1 cellular context compared by ENCODE assay signal in genomic region chr6:109440325-109441068, GRCh38.
TF ChIP-seq lines count a peak whose summit lies in the region.

PPIL6 (minus strand) TSS chr6:109440628; CDS start chr6:109440590, 38 bp downstream.
SMPD2 (plus strand) TSS chr6:109440724; CDS start chr6:109441122, 398 bp downstream.

TF ChIP-seq in K562, 482 proteins besides CTCF, POLR2A, EP300 and RAD21 (continued from another document and continues in another):
- TF ChIP-seq TEAD4 (IDR thresholded peaks at IDR 0.05; ENCODE audit: low read length) (no peak), TEAD4 (CRISPR knock-in tag; IDR thresholded peaks at IDR 0.05; ENCODE audit: borderline replicate concordance) (peak; percentile 71; the same call in 1 of the 2 replicates), JUN (IDR thresholded peaks at IDR 0.05; ENCODE audit: borderline replicate concordance, low read depth, low read length) (no peak), JUN (CRISPR knock-in tag; IDR thresholded peaks at IDR 0.05; ENCODE audit: borderline replicate concordance) (peak; percentile 84), RHOXF2B (CRISPR knock-in tag; conservative IDR thresholded peaks at IDR 0.05) (0 out of 2 replicates have a peak, but pooled peaks have one; percentile 43), RAD51 (IDR thresholded peaks at IDR 0.05; ENCODE audit: borderline replicate concordance, low read depth) (no peak), SIN3A (IDR thresholded peaks at IDR 0.05; ENCODE audit: borderline replicate concordance in 2 of 2, control insufficient read depth in 1 of 2, low read depth in 2 of 2, low read length in 2 of 2) (peak; percentile 77 to 95; a peak in 2 of 4 replicates), ZNF24 (IDR thresholded peaks at IDR 0.05) (no peak; the same call in 1 of the 2 replicates), NFATC3 (IDR thresholded peaks at IDR 0.05) (no peak), ZNF239 (CRISPR knock-in tag; IDR thresholded peaks at IDR 0.05) (no peak), CBFB (CRISPR knock-in tag; IDR thresholded peaks at IDR 0.05) (no peak), ZNF274 (IDR thresholded peaks at IDR 0.05; ENCODE audit: borderline replicate concordance, low read depth, low read length) (no peak), ATF2 (CRISPR knock-in tag; IDR thresholded peaks at IDR 0.05) (0 out of 2 replicates have a peak, but pooled peaks have one; percentile 24), PRDM10 (IDR thresholded peaks at IDR 0.05; ENCODE audit: partially characterized antibody) (peak; percentile 85), PTRF (tag; IDR thresholded peaks at IDR 0.05) (no peak), TBP (optimal IDR thresholded peaks at IDR 0.05; ENCODE audit: low read depth, low read length) (peak; percentile 67), ZNF77 (CRISPR knock-in tag; IDR thresholded peaks at IDR 0.05) (no peak), NFE2 (IDR thresholded peaks at IDR 0.05; ENCODE audit: low read depth) (no peak), ESRRB (CRISPR knock-in tag; IDR thresholded peaks at IDR 0.05; ENCODE audit: borderline replicate concordance) (no peak), ZNF282 (CRISPR knock-in tag; IDR thresholded peaks at IDR 0.05) (0 out of 2 replicates have a peak, but pooled peaks have one; percentile 39), ETV1 (tag; conservative IDR thresholded peaks at IDR 0.05; ENCODE audit: low read depth) (no peak), E2F5 (CRISPR knock-in tag; IDR thresholded peaks at IDR 0.05) (no peak), FOXA3 (CRISPR knock-in tag; conservative IDR thresholded peaks at IDR 0.05 in 1 of 2, IDR thresholded peaks at IDR 0.05 in 1 of 2) (0 out of 4 replicates have a peak, but pooled peaks of 1 of the 2 experiments have one; percentile 32), HLTF (IDR thresholded peaks at IDR 0.05) (0 out of 2 replicates have a peak, but pooled peaks have one; percentile 11), KDM4B (IDR thresholded peaks at IDR 0.05; ENCODE audit: borderline replicate concordance in 2 of 2, low read depth in 1 of 2) (peak in 1 of 2 experiments; percentile 6; a peak in 1 of 4 replicates), RREB1 (CRISPR knock-in tag; IDR thresholded peaks at IDR 0.05) (no peak), U2AF1 (optimal IDR thresholded peaks at IDR 0.05; ENCODE audit: low read depth, low read length) (peak; percentile 66), FOXJ2 (tag; IDR thresholded peaks at IDR 0.05) (peak; percentile 97), NFYB (IDR thresholded peaks at IDR 0.05; ENCODE audit: extremely low read depth, insufficient read length) (no peak), RBM34 (IDR thresholded peaks at IDR 0.05; ENCODE audit: borderline replicate concordance, insufficient read depth, low read length) (0 out of 2 replicates have a peak, but pooled peaks have one; percentile 44), SMARCE1 (IDR thresholded peaks at IDR 0.05) (no peak), CREBBP (IDR thresholded peaks at IDR 0.05; ENCODE audit: low read depth, low read length) (no peak), CHD4 (IDR thresholded peaks at IDR 0.05; ENCODE audit: insufficient read depth, insufficient replicate concordance, low read depth, low read length, poor library complexity, severe bottlenecking) (no peak), ZBTB33 (CRISPR knock-in tag; IDR thresholded peaks at IDR 0.05) (peak; percentile 59; the same call in 1 of the 2 replicates), BCL6 (CRISPR knock-in tag; IDR thresholded peaks at IDR 0.05) (no peak), ZNF184 (CRISPR knock-in tag; IDR thresholded peaks at IDR 0.05) (no peak), PHF8 (IDR thresholded peaks at IDR 0.05; ENCODE audit: borderline replicate concordance, low read length) (peak; percentile 89), MXD1 (CRISPR knock-in tag; IDR thresholded peaks at IDR 0.05; ENCODE audit: borderline replicate concordance, poor library complexity, severe bottlenecking) (peak; percentile 43), FOS (IDR thresholded peaks at IDR 0.05; ENCODE audit: extremely low read depth, insufficient read length) (no peak), SAP30 (IDR thresholded peaks at IDR 0.05; ENCODE audit: borderline replicate concordance, insufficient read depth, low read depth, low read length, poor library complexity, severe bottlenecking) (peak; percentile 87), NR3C1 (CRISPR knock-in tag; IDR thresholded peaks at IDR 0.05) (peak; percentile 22; the same call in 1 of the 2 replicates), REST (CRISPR knock-in tag; IDR thresholded peaks at IDR 0.05; ENCODE audit: low read depth) (no peak)
